ENCODE assay signal across 30 cellular contexts in genomic region chr5:80763211-80763610, GRCh38.
DNase-seq lines count a peak whose midpoint lies in the region; ATAC-seq and TF ChIP-seq lines count a peak whose summit lies in the region.
"Had no signal": no experiment of that assay in that cellular context is flagged by ENCODE, and none has a peak within 500 bp of the region (broad histone marks: within the 10 kb centered on the region; RNA-seq: fewer than 3 reads in every experiment).

No MANE protein-coding gene starts in this region.

- peak; percentile 15 for DNase-seq in NCI-H82 (lab: John Stamatoyannopoulos, UW)
- DNase-seq in NCI-H82 treated with DMSO at 0.1 percent for 48 hours (lab: John Stamatoyannopoulos, UW; ENCODE audit: unreplicated experiment): no peak
- DNase-seq in adipocyte (ENCODE audit: low read depth): peak; percentile 16
- DNase-seq in fibroblast of lung (ENCODE audit: low read depth in 2 of 2): peak; percentile 19 to 45
- peak; percentile 73 for DNase-seq in skeletal muscle cell (ENCODE audit: low read depth)
- DNase-seq in GM20000 (ENCODE audit: low spot score): no peak
- no peak for DNase-seq in activated CD4-positive, alpha-beta T cell treated with anti-CD3 and anti-CD28 coated beads for 36 hours
- DNase-seq: activated CD4-positive, alpha-beta T cell treated with anti-CD3 and anti-CD28 coated beads, Interleukin-2, amount 10 ng/mL, durations not matched to agents 7 days and 5 days; activated naive CD4-positive, alpha-beta T cell treated with anti-CD3 and anti-CD28 coated beads, Interleukin-2, amount 10 ng/mL, durations not matched to agents 7 days and 5 days; activated T-cell treated with anti-CD3 and anti-CD28 coated beads, Interleukin-2, amount 50 U/mL, for 72 hours; anterior cingulate cortex; BE2C; DND-41; immature natural killer cell; left ventricle myocardium inferior; MG63; midbrain; NCI-H187; NCI-H748 treated with DMSO at 0.1 percent for 48 hours; retina; spleen; stimulated activated CD4-positive, alpha-beta T cell treated with anti-CD3 and anti-CD28 coated beads, Interleukin-4, amount 100 ng/mL, for 1 hour; stimulated activated naive B cell treated with anti-CD40 and anti-IgM and Interleukin-4, amounts not matched to agents 10 μg/mL and 1 μg/mL and 100 μg/mL, for 72 hours had no signal

- H3K27me3 Mint-ChIP-seq in activated CD4-positive, alpha-beta T cell treated with anti-CD3 and anti-CD28 coated beads for 36 hours: no peaks in the 10 kb centered on the region
- H3K27me3 Mint-ChIP-seq: activated CD4-positive, alpha-beta T cell treated with anti-CD3 and anti-CD28 coated beads, Interleukin-2, amount 10 ng/mL, durations not matched to agents 7 days and 5 days; activated naive CD4-positive, alpha-beta T cell treated with anti-CD3 and anti-CD28 coated beads, Interleukin-2, amount 10 ng/mL, durations not matched to agents 7 days and 5 days; central memory CD8-positive, alpha-beta T cell; natural killer cell treated with Interleukin-12 subunit alpha and Interleukin-12 subunit beta and Interleukin-15 and Interleukin-18, amount 100 ng/mL, for 72 hours; stimulated activated naive B cell treated with anti-CD40 and anti-IgM and Interleukin-4, amounts not matched to agents 10 μg/mL and 1 μg/mL and 100 μg/mL, for 72 hours had no signal

- no peak for TF ChIP-seq CTCF in fibroblast of lung (conservative IDR thresholded peaks at IDR 0.05 in 1 of 2, IDR thresholded peaks at IDR 0.05 in 1 of 2; ENCODE audit: low read depth in 1 of 2, low read length in 2 of 2)
- TF ChIP-seq CTCF in GM20000 (IDR thresholded peaks at IDR 0.05; ENCODE audit: extremely low read depth, missing control alignments): no peak

- ATAC-seq in activated CD4-positive, alpha-beta T cell treated with anti-CD3 and anti-CD28 coated beads for 36 hours: no peak
- no peak for ATAC-seq in HG02610 (IDR thresholded peaks at IDR 0.05; ENCODE audit: unreplicated experiment)
- ATAC-seq: A549; activated T-cell treated with anti-CD3 and anti-CD28 coated beads, Interleukin-2, amount 50 U/mL, for 72 hours; natural killer cell treated with Interleukin-12 subunit alpha and Interleukin-12 subunit beta and Interleukin-15 and Interleukin-18, amount 100 ng/mL, for 72 hours; stimulated activated naive B cell treated with anti-CD40 and anti-IgM and Interleukin-4, amounts not matched to agents 10 μg/mL and 1 μg/mL and 100 μg/mL, for 72 hours had no signal

- intact Hi-C loops in activated CD4-positive, alpha-beta T cell treated with anti-CD3 and anti-CD28 coated beads for 36 hours (cut with DNase I, micrococcal nuclease): no loop called here

- H3K9ac ChIP-seq in adipocyte (ENCODE audit: low read length) (no peak overlapping the region), fibroblast of lung (ENCODE audit: insufficient read depth, low read length) (no peak overlapping the region)

- H3K36me3 ChIP-seq in adipocyte (ENCODE audit: control insufficient read depth, insufficient read depth, low read length, severe bottlenecking) (peaks cover 4% of the 10 kb centered on the region), fibroblast of lung (ENCODE audit: control insufficient read depth, insufficient read depth, low read length) (no peaks in the 10 kb centered on the region)
- H3K36me3 ChIP-seq: BE2C had no signal

- H4K20me1 ChIP-seq in fibroblast of lung (ENCODE audit: control insufficient read depth, extremely low read depth, insufficient read depth, low read length): no peaks in the 10 kb centered on the region

- H3K9me3 Mint-ChIP-seq in activated CD4-positive, alpha-beta T cell treated with anti-CD3 and anti-CD28 coated beads for 36 hours (ENCODE audit: low read depth): no peaks in the 10 kb centered on the region
- H3K9me3 Mint-ChIP-seq: activated T-cell treated with anti-CD3 and anti-CD28 coated beads, Interleukin-2, amount 50 U/mL, for 72 hours; central memory CD8-positive, alpha-beta T cell; immature natural killer cell; stimulated activated naive B cell treated with anti-CD40 and anti-IgM and Interleukin-4, amounts not matched to agents 10 μg/mL and 1 μg/mL and 100 μg/mL, for 72 hours had no signal

- H3K9me3 ChIP-seq in adipocyte (ENCODE audit: control insufficient read depth, low read length) (no peaks in the 10 kb centered on the region), fibroblast of lung (ENCODE audit: control insufficient read depth, insufficient read depth, low read depth, low read length) (no peaks in the 10 kb centered on the region)
- H3K9me3 ChIP-seq: A549, BE2C, HAP-1, left ventricle myocardium inferior, MG63, spleen, suprapubic skin had no signal

- H3K27me3 ChIP-seq in adipocyte (replicated peaks; ENCODE audit: control insufficient read depth, insufficient read depth, low read length): no peaks in the 10 kb centered on the region
- no peaks in the 10 kb centered on the region for H3K27me3 ChIP-seq in fibroblast of lung (ENCODE audit: control insufficient read depth, insufficient read depth, low read length)
- H3K27me3 ChIP-seq: BE2C, MG63, spleen, suprapubic skin had no signal

- CTCF ChIA-PET in activated CD4-positive, alpha-beta T cell treated with anti-CD3 and anti-CD28 coated beads for 36 hours (lab: Charles Lee): interaction anchor here (1.0 to 1.7 kb wide), 3 partner anchors 8 to 19 kb away, joined by 3 to 5 read pairs (median 3); no protein-coding TSS in a partner anchor

- H3K79me2 ChIP-seq in fibroblast of lung (ENCODE audit: control insufficient read depth, insufficient read depth, low read length): no peaks in the 10 kb centered on the region

- no peak overlapping the region for H3K4me2 ChIP-seq in fibroblast of lung (ENCODE audit: extremely low read depth, insufficient read depth, low read length)
- H3K4me2 ChIP-seq: A549 had no signal

- H3K4me1 ChIP-seq in adipocyte (ENCODE audit: control insufficient read depth, insufficient read depth, low read length) (peaks cover 4% of the 10 kb centered on the region), fibroblast of lung (ENCODE audit: control insufficient read depth, extremely low read depth, insufficient read depth, low read length) (no peaks in the 10 kb centered on the region)
- H3K4me1 ChIP-seq: A549, BE2C, HAP-1, left ventricle myocardium inferior, spleen, suprapubic skin had no signal

- POLR2A ChIA-PET in activated CD4-positive, alpha-beta T cell treated with anti-CD3 and anti-CD28 coated beads for 36 hours (lab: Charles Lee): no interaction called here

- H3K4me3 Mint-ChIP-seq in activated CD4-positive, alpha-beta T cell treated with anti-CD3 and anti-CD28 coated beads for 36 hours: no peak overlapping the region
- H3K4me3 Mint-ChIP-seq: activated CD4-positive, alpha-beta T cell treated with anti-CD3 and anti-CD28 coated beads, Interleukin-2, amount 10 ng/mL, durations not matched to agents 7 days and 5 days; activated naive CD4-positive, alpha-beta T cell treated with anti-CD3 and anti-CD28 coated beads, Interleukin-2, amount 10 ng/mL, durations not matched to agents 7 days and 5 days; activated T-cell treated with anti-CD3 and anti-CD28 coated beads, Interleukin-2, amount 50 U/mL, for 72 hours; central memory CD8-positive, alpha-beta T cell; immature natural killer cell; natural killer cell treated with Interleukin-12 subunit alpha and Interleukin-12 subunit beta and Interleukin-15 and Interleukin-18, amount 100 ng/mL, for 72 hours; stimulated activated naive B cell treated with anti-CD40 and anti-IgM and Interleukin-4, amounts not matched to agents 10 μg/mL and 1 μg/mL and 100 μg/mL, for 72 hours; T-helper 2 cell treated with Interferon-gamma antibody and Interleukin-4, amounts not matched to agents 5 μg/mL and 100 μg/mL, for 36 hours had no signal

- H3K4me3 ChIP-seq in adipocyte (ENCODE audit: low read length) (no peak overlapping the region), fibroblast of lung (replicated peaks in 1 of 4; ENCODE audit: control extremely low read depth in 1 of 4, insufficient read depth in 1 of 4, low read depth in 3 of 4, low read length in 4 of 4) (no peak overlapping the region), skeletal muscle cell (ENCODE audit: low read depth, low read length) (no peak overlapping the region)
- H3K4me3 ChIP-seq: A549, HAP-1, left ventricle myocardium inferior, MG63, spleen, suprapubic skin had no signal

- no peak overlapping the region for H2AFZ ChIP-seq in fibroblast of lung (ENCODE audit: low read length)

- H3K27ac Mint-ChIP-seq in activated CD4-positive, alpha-beta T cell treated with anti-CD3 and anti-CD28 coated beads for 36 hours: no peak overlapping the region
- H3K27ac Mint-ChIP-seq: activated CD4-positive, alpha-beta T cell treated with anti-CD3 and anti-CD28 coated beads, Interleukin-2, amount 10 ng/mL, durations not matched to agents 7 days and 5 days; activated naive CD4-positive, alpha-beta T cell treated with anti-CD3 and anti-CD28 coated beads, Interleukin-2, amount 10 ng/mL, durations not matched to agents 7 days and 5 days; activated T-cell treated with anti-CD3 and anti-CD28 coated beads, Interleukin-2, amount 50 U/mL, for 72 hours; natural killer cell treated with Interleukin-12 subunit alpha and Interleukin-12 subunit beta and Interleukin-15 and Interleukin-18, amount 100 ng/mL, for 72 hours; stimulated activated naive B cell treated with anti-CD40 and anti-IgM and Interleukin-4, amounts not matched to agents 10 μg/mL and 1 μg/mL and 100 μg/mL, for 72 hours; T-helper 2 cell treated with Interferon-gamma antibody and Interleukin-4, amounts not matched to agents 5 μg/mL and 100 μg/mL, for 36 hours had no signal

- peaks cover 33% of the 10 kb centered on the region for H3K36me3 Mint-ChIP-seq in activated CD4-positive, alpha-beta T cell treated with anti-CD3 and anti-CD28 coated beads for 36 hours (ENCODE audit: low read depth)

- peaks cover 33% of the 10 kb centered on the region for H3K4me1 Mint-ChIP-seq in activated CD4-positive, alpha-beta T cell treated with anti-CD3 and anti-CD28 coated beads for 36 hours

- H3K27ac ChIP-seq in fibroblast of lung (ENCODE audit: insufficient read depth, low read length): no peak overlapping the region
- H3K27ac ChIP-seq: A549, left ventricle myocardium inferior, spleen, suprapubic skin had no signal

Comparison
In these comparisons a context has a peak if more than half of its experiments do, and no peak if none do; other contexts are left out.
1. DNase-seq: peak in NCI-H82 (single experiment), adipocyte (single experiment), fibroblast of lung (2 of 2) and skeletal muscle cell (single experiment); none in NCI-H82 treated with DMSO at 0.1 percent for 48 hours (single experiment), GM20000 (single experiment) and activated CD4-positive, alpha-beta T cell treated with anti-CD3 and anti-CD28 coated beads for 36 hours (single experiment).